Comparison of ENCODE assay signal across 19 cellular contexts in the genomic region with DNA sequence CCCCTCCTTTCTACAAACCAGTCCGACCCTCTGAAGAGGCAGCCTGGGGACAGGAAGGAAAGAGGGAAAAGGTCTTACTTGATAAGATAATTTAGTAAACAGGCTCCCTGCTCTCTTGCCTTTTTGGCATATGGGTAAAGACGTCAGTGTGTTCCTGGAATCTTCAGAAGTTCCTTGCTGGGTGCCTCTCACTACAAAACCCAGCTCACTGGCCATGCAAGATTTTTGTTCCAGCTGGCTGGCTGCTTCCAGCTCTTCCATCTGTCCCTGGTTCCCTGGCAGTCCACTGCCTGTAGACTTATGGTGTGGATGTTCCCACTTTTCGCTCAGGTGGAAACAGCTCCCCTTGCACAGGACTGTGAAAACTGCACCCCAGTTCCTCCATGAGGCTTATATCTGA. TPM values are rescaled to one million over a fixed set of nuclear protein-coding genes. Genes with fewer than 3 reads are reported as not detected.
DNase-seq lines count a peak whose midpoint lies in the region; ATAC-seq, FAIRE-seq and TF ChIP-seq lines count a peak whose summit lies in the region.
"Had no signal": no experiment of that assay in that cellular context is flagged by ENCODE, and none has a peak within 500 bp of the region (broad histone marks: within the 10 kb centered on the region; RNA-seq: fewer than 3 reads in every experiment).

No MANE protein-coding gene starts in this region.

- H2AFZ ChIP-seq in HepG2 (ENCODE audit: low read length) (no peak overlapping the region), mesenchymal stem cell (ENCODE audit: low read depth, low read length) (no peak overlapping the region)
- H2AFZ ChIP-seq: GM23248 had no signal

- H4K91ac ChIP-seq in mesenchymal stem cell (ENCODE audit: low read length): no peak overlapping the region

- no peak overlapping the region for H3K14ac ChIP-seq in mesenchymal stem cell (ENCODE audit: low read length in 2 of 2)

- H2BK15ac ChIP-seq in mesenchymal stem cell (ENCODE audit: low read depth, poor library complexity, severe bottlenecking): no peak overlapping the region

- CTCF ChIA-PET in HepG2 (lab: Yijun Ruan, JAX; ENCODE audit: low intra/inter-chr PET ratio, low total read pairs): no interaction called here

- DNase-seq in HepG2 (ENCODE audit: low spot score) (no peak), cerebellum (ENCODE audit: low spot score) (peak; percentile 26), mesenchymal stem cell (no peak), tibial artery (no peak), NCI-H1417 (lab: John Stamatoyannopoulos, UW) (no peak), NCI-H774 (lab: John Stamatoyannopoulos, UW) (no peak), COLO668 (lab: John Stamatoyannopoulos, UW; ENCODE audit: unreplicated experiment) (no peak)
- DNase-seq: BE2C; CD4-positive, alpha-beta memory T cell; COR-L47; DMS53 had no signal

- in situ Hi-C loops in HepG2 (cut with HindIII; ENCODE audit: extremely low pct_ligation_motif_present, low pct_unique_long_range_greater_than_20kb): no loop called here

- H2AK5ac ChIP-seq in mesenchymal stem cell (ENCODE audit: low read length, severe bottlenecking): peak overlapping the region; percentile 32

- H2BK5ac ChIP-seq in mesenchymal stem cell (ENCODE audit: low read depth, low read length, poor library complexity, severe bottlenecking): no peak overlapping the region

- no peak overlapping the region for H3K23ac ChIP-seq in mesenchymal stem cell (ENCODE audit: low read length in 2 of 2)

- no peaks in the 10 kb centered on the region for H3K79me2 ChIP-seq in HepG2 (ENCODE audit: insufficient read depth, low read length)

- no peaks in the 10 kb centered on the region for H3K9me3 ChIP-seq in liver (ENCODE audit: control insufficient read depth in 4 of 4, low read length in 3 of 4)
- no peaks in the 10 kb centered on the region for H3K9me3 ChIP-seq in HepG2 (ENCODE audit: low read length)
- H3K9me3 ChIP-seq in mesenchymal stem cell (ENCODE audit: control insufficient read depth, low read length): no peaks in the 10 kb centered on the region
- H3K9me3 ChIP-seq in tibial artery: no peaks in the 10 kb centered on the region
- H3K9me3 ChIP-seq: BE2C had no signal

- FAIRE-seq in HepG2 (lab: Jason Lieb, UNC): no peak
- FAIRE-seq: D721Med, GM12878, GM18507, H54 had no signal

- BruUV-seq in HepG2 (replicated peaks; lab: Mats Ljungman, UMichigan): no TSS peak

- H3K36me3 ChIP-seq in liver (ENCODE audit: control insufficient read depth in 4 of 4, insufficient read depth in 3 of 4, low read depth in 1 of 4, low read length in 3 of 4) (peaks cover 0 to 12% (median 4%) of the 10 kb centered on the region in 4 donors), HepG2 (replicated peaks in 1 of 2; ENCODE audit: control insufficient read depth in 1 of 2, insufficient read depth in 2 of 2, low read length in 2 of 2) (no peaks in the 10 kb centered on the region), mesenchymal stem cell (ENCODE audit: control insufficient read depth in 1 of 2, insufficient read depth in 2 of 2, low read depth in 1 of 2, low read length in 2 of 2) (peaks cover 32 to 69% of the 10 kb centered on the region in 2 experiments), tibial artery (peaks cover 59 to 69% (median 68%) of the 10 kb centered on the region in 3 donors)
- H3K36me3 ChIP-seq: BE2C had no signal

- peaks cover 8% of the 10 kb centered on the region for H3K79me1 ChIP-seq in mesenchymal stem cell (replicated peaks; ENCODE audit: low read length, poor library complexity, severe bottlenecking)

- no peak overlapping the region for H3K4me3 ChIP-seq in liver (ENCODE audit: low read depth in 1 of 3, low read length in 3 of 3)
- no peak overlapping the region for H3K4me3 ChIP-seq in HepG2 (replicated peaks in 1 of 3; ENCODE audit: insufficient read depth in 1 of 3, low read depth in 2 of 3, low read length in 3 of 3)
- no peak overlapping the region for H3K4me3 ChIP-seq in mesenchymal stem cell (ENCODE audit: insufficient read depth in 1 of 2, low read depth in 1 of 2, low read length in 2 of 2)
- H3K4me3 ChIP-seq in tibial artery: no peak overlapping the region
- H3K4me3 ChIP-seq: GM12878, GM23248 had no signal

- TF ChIP-seq EP300 in HepG2 (IDR thresholded peaks at IDR 0.05; ENCODE audit: low read depth in 2 of 2, low read length in 2 of 2) (no peak), HepG2 (CRISPR knock-in tag; IDR thresholded peaks at IDR 0.05; ENCODE audit: borderline replicate concordance) (no peak)

- H3K4me1 ChIP-seq in liver (ENCODE audit: control insufficient read depth in 4 of 4, insufficient read depth in 4 of 4, low read length in 3 of 4): peaks cover 0 to 5% (median 1%) of the 10 kb centered on the region in 4 donors
- H3K4me1 ChIP-seq in HepG2 (ENCODE audit: insufficient read depth, low read length): no peaks in the 10 kb centered on the region
- H3K4me1 ChIP-seq in mesenchymal stem cell (ENCODE audit: control insufficient read depth, insufficient read depth, low read depth, low read length): peaks cover 19% of the 10 kb centered on the region
- peaks cover 0 to 39% (median 29%) of the 10 kb centered on the region in 4 donors for H3K4me1 ChIP-seq in tibial artery
- H3K4me1 ChIP-seq: BE2C had no signal

- H4K8ac ChIP-seq in mesenchymal stem cell (ENCODE audit: low read length): no peak overlapping the region

- POLR2A ChIA-PET in HepG2 (lab: Yijun Ruan, JAX): no interaction called here

- 77% methylated on average over 3 of the region's 3 CpGs for WGBS in liver
- 23% methylated on average over 3 of the region's 3 CpGs for WGBS in HepG2 (ENCODE audit: low lambda C conversion rate)
- WGBS in mesenchymal stem cell: 77% methylated on average over 2 of the region's 3 CpGs

- H3K4me2 ChIP-seq in HepG2 (ENCODE audit: low read depth, low read length) (no peak overlapping the region), mesenchymal stem cell (ENCODE audit: low read length, poor library complexity, severe bottlenecking) (no peak overlapping the region)

- intact Hi-C loops in HepG2 (cut with micrococcal nuclease; ENCODE audit: unreplicated experiment): no loop called here
- intact Hi-C loops in tibial artery (cut with DNase I; ENCODE audit: low total_unique reads): no loop called here

- H3K4ac ChIP-seq in mesenchymal stem cell (ENCODE audit: low read depth in 1 of 2, low read length in 2 of 2): no peak overlapping the region

- no peak for ATAC-seq in HepG2
- ATAC-seq: GM12878, HCT116 had no signal

- no peak for TF ChIP-seq POLR2A in HepG2 (IDR thresholded peaks at IDR 0.05; ENCODE audit: insufficient read depth in 1 of 2, low read depth in 2 of 2, low read length in 2 of 2)

- no peak overlapping the region for H2BK12ac ChIP-seq in mesenchymal stem cell (ENCODE audit: low read length in 2 of 2)

- H3K27me3 ChIP-seq in liver (ENCODE audit: control insufficient read depth in 4 of 4, insufficient read depth in 4 of 4, low read length in 3 of 4) (no peaks in the 10 kb centered on the region), HepG2 (ENCODE audit: control insufficient read depth in 1 of 2, insufficient read depth in 2 of 2, low read length in 2 of 2) (no peaks in the 10 kb centered on the region; a peak in 1 of 5 replicates), mesenchymal stem cell (ENCODE audit: control insufficient read depth in 1 of 2, insufficient read depth in 1 of 2, low read length in 2 of 2) (no peaks in the 10 kb centered on the region), tibial artery (no peaks in the 10 kb centered on the region)
- H3K27me3 ChIP-seq: BE2C had no signal

- TF ChIP-seq CTCF in liver (IDR thresholded peaks at IDR 0.05; ENCODE audit: low read depth, low read length, missing input control) (no peak), HepG2 (CRISPR knock-in tag; IDR thresholded peaks at IDR 0.05) (no peak), tibial artery (IDR thresholded peaks at IDR 0.05) (no peak)

- H3K9ac ChIP-seq in liver (ENCODE audit: low read depth in 1 of 2, low read length in 2 of 2) (no peak overlapping the region), HepG2 (ENCODE audit: insufficient read depth, low read depth, low read length) (no peak overlapping the region), mesenchymal stem cell (ENCODE audit: low read length) (no peak overlapping the region)
- H3K9ac ChIP-seq: GM23248 had no signal

- H4K20me1 ChIP-seq in HepG2 (ENCODE audit: insufficient read depth, low read length): no peaks in the 10 kb centered on the region

- H3K18ac ChIP-seq in mesenchymal stem cell (ENCODE audit: low read depth in 1 of 2, low read length in 2 of 2): peak overlapping the region in 1 of 2 experiments; percentile 6

- H3K27ac ChIP-seq in liver (ENCODE audit: low read depth in 1 of 2, low read length in 2 of 2): peak overlapping the region in 1 of 2 donors; percentile 6
- no peak overlapping the region for H3K27ac ChIP-seq in HepG2 (ENCODE audit: extremely low read length, insufficient read depth, low read length)
- H3K27ac ChIP-seq in mesenchymal stem cell (ENCODE audit: low read length, poor library complexity, severe bottlenecking): peak overlapping the region; percentile 37
- peak overlapping the region; percentile 79 to 84 for H3K27ac ChIP-seq in tibial artery
- H3K27ac ChIP-seq: C4-2B, GM23248 had no signal

- TF ChIP-seq RAD21 in liver (IDR thresholded peaks at IDR 0.05) (no peak), HepG2 (CRISPR knock-in tag; IDR thresholded peaks at IDR 0.05) (no peak)

- H2BK120ac ChIP-seq in mesenchymal stem cell (ENCODE audit: low read depth, low read length): no peak overlapping the region

RNA-seq across cellular contexts. Expression of a gene that starts 57.4 kb away (rescaled TPM):
- total RNA-seq in liver: 10 to 100 TPM in 1 of 2 donors, 1 to 10 TPM in 1; 6.7 to 36.2 TPM
- polyA plus RNA-seq in liver: 10 to 100 TPM; 29.2 to 29.3 TPM
- total RNA-seq in HepG2 (2016; rRNA removed; fragmentation: Illumina TruSeq; extraction: Trizol): 10.5 and 11.7 TPM in 2 replicates
- 2.9 and 3.3 TPM in 2 replicates for total RNA-seq in HepG2 (2016; cell fraction: cytosol; rRNA removed; fragmentation: Illumina TruSeq; extraction: Trizol; ENCODE audit: low read depth)
- total RNA-seq in HepG2 (2016; cell fraction: insoluble cytoplasmic fraction; rRNA removed; fragmentation: Illumina TruSeq; extraction: Trizol): 8.7 and 11.7 TPM in 2 replicates
- 7.8 and 10.3 TPM in 2 replicates for total RNA-seq in HepG2 (2016; cell fraction: membrane; rRNA removed; fragmentation: Illumina TruSeq; extraction: Trizol)
- 8.7 and 10.3 TPM in 2 replicates for total RNA-seq in HepG2 (2016; cell fraction: nucleus; rRNA removed; fragmentation: Illumina TruSeq; extraction: Trizol)
- 5.3 and 5.9 TPM in 2 replicates for polyA plus RNA-seq in HepG2 (2011; rRNA removed)
- polyA plus RNA-seq in HepG2 (2011; cell fraction: cytosol; rRNA removed): 6.1 and 6.2 TPM in 2 replicates
- polyA plus RNA-seq in HepG2 (2011; cell fraction: nucleus; rRNA removed): 5.8 and 6.7 TPM in 2 replicates
- 4.5 and 5.8 TPM in 2 replicates for polyA plus RNA-seq in HepG2 (2012)
- polyA plus RNA-seq in HepG2 (2016; cell fraction: cytosol; fragmentation: Illumina TruSeq; extraction: Trizol; ENCODE audit: low read depth): 3.0 and 4.0 TPM in 2 replicates
- polyA plus RNA-seq in HepG2 (2016; cell fraction: insoluble cytoplasmic fraction; fragmentation: Illumina TruSeq; extraction: Trizol; ENCODE audit: low read depth): 7.4 and 8.9 TPM in 2 replicates
- polyA plus RNA-seq in HepG2 (2016; cell fraction: membrane; fragmentation: Illumina TruSeq; extraction: Trizol; ENCODE audit: low read depth): 7.4 and 7.7 TPM in 2 replicates
- polyA plus RNA-seq in HepG2 (2016; cell fraction: nucleus; fragmentation: Illumina TruSeq; extraction: Trizol; ENCODE audit: insufficient read depth, low read depth): 7.9 and 9.3 TPM in 2 replicates
- 19.4 TPM in 1 of 2 replicates, not detected in the other for polyA minus RNA-seq in HepG2 (2011; rRNA and poly(A)+ RNA removed; ENCODE audit: low replicate concordance)
- polyA minus RNA-seq in HepG2 (2011; cell fraction: cytosol; rRNA and poly(A)+ RNA removed): 6.5 and 6.8 TPM in 2 replicates
- polyA minus RNA-seq in HepG2 (2011; cell fraction: nucleus; rRNA and poly(A)+ RNA removed): 9.9 and 10.4 TPM in 2 replicates
- 7.2 TPM for total RNA-seq in cerebellum
- 10.7 TPM for polyA plus RNA-seq in mesenchymal stem cell (2013, experiment 1 of 2)
- 10.4 TPM for polyA plus RNA-seq in mesenchymal stem cell (2013, experiment 2 of 2)
